In genomic region chr15:52191207-52191606, GRCh38 we compare ENCODE assay signal across 10 cellular contexts. TPM values are rescaled to one million over a fixed set of nuclear protein-coding genes. Genes with fewer than 3 reads are reported as not detected.
A peak's percentile ranks its signal among the peaks of the same experiment; 100 is the strongest.
DNase-seq lines count a peak whose midpoint lies in the region; ATAC-seq and TF ChIP-seq lines count a peak whose summit lies in the region.
"Had no signal": no experiment of that assay in that cellular context is flagged by ENCODE, and none has a peak within 500 bp of the region (broad histone marks: within the 10 kb centered on the region; RNA-seq: fewer than 3 reads in every experiment).

TSS of gene GNB5 (minus strand) at chr15:52191392. CDS start at chr15:52184676, 6,716 bp downstream.

- DNase-seq in left cardiac atrium: no peak
- DNase-seq in heart right ventricle: no peak
- no peak for DNase-seq in MCF 10A (ENCODE audit: unreplicated experiment)
- DNase-seq in lung microvascular endothelial cell (ENCODE audit: low read depth in 2 of 2): no peak
- no peak for DNase-seq in aorta
- DNase-seq in activated T-cell treated with anti-CD3 and anti-CD28 coated beads, Interleukin-2, amount 50 U/mL, for 4 hours: no peak

- intact Hi-C loops in left cardiac atrium (cut with DNase I) (no loop called here), heart right ventricle (cut with DNase I) (no loop called here), MCF 10A (cut with micrococcal nuclease) (no loop called here), aorta (cut with DNase I) (no loop called here)

- WGBS in heart right ventricle, 2 donors: 68 to 73% methylated on average over 7 of the region's 7 CpGs
- 76 to 85% methylated on average over 7 of the region's 7 CpGs for WGBS in aorta, 2 donors

- H3K4me3 ChIP-seq in heart right ventricle (no peak within 1 kb of the TSS), aorta (ENCODE audit: low read length in 2 of 2) (no peak within 1 kb of the TSS)
- H3K4me3 ChIP-seq: SK-N-MC had no signal

- TF ChIP-seq CTCF in heart right ventricle (IDR thresholded peaks at IDR 0.05): no peak
- no peak for TF ChIP-seq CTCF in MCF 10A (IDR thresholded peaks at IDR 0.05; ENCODE audit: unreplicated experiment)

- no peaks in the 10 kb centered on the region for H3K27me3 ChIP-seq in heart right ventricle
- no peaks in the 10 kb centered on the region for H3K27me3 ChIP-seq in aorta (ENCODE audit: control insufficient read depth in 1 of 2, insufficient read depth in 2 of 2, low read length in 1 of 2)

- no peaks in the 10 kb centered on the region for H3K9me3 Mint-ChIP-seq in MCF 10A (ENCODE audit: unreplicated experiment)
- H3K9me3 Mint-ChIP-seq in activated T-cell treated with anti-CD3 and anti-CD28 coated beads, Interleukin-2, amount 50 U/mL, for 4 hours: no peaks in the 10 kb centered on the region

- H3K27ac ChIP-seq in heart right ventricle (no peak within 1 kb of the TSS), aorta (ENCODE audit: low read depth in 1 of 2, low read length in 2 of 2) (no peak within 1 kb of the TSS)
- H3K27ac ChIP-seq: C4-2B, SK-N-MC had no signal

- H3K36me3 ChIP-seq in heart right ventricle (peaks cover 0 to 8% (median 0%) of the 10 kb centered on the region in 9 donors), aorta (ENCODE audit: control insufficient read depth in 1 of 2, insufficient read depth in 2 of 2, low read length in 1 of 2) (no peaks in the 10 kb centered on the region)

- no TSS peak for BruUV-seq in MCF 10A (replicated peaks; lab: Mats Ljungman, UMichigan)

- CTCF ChIA-PET in MCF 10A (lab: Yijun Ruan, JAX): interaction anchor here (0.6 to 2.0 kb wide), 6 partner anchors 17 to 134 kb away, joined by 3 to 5 read pairs (median 4); no protein-coding TSS in a partner anchor

- H3K4me1 Mint-ChIP-seq in MCF 10A (ENCODE audit: insufficient read depth, unreplicated experiment): no peaks in the 10 kb centered on the region
- H3K4me1 Mint-ChIP-seq in activated T-cell treated with anti-CD3 and anti-CD28 coated beads, Interleukin-2, amount 50 U/mL, for 4 hours (ENCODE audit: low read depth): no peaks in the 10 kb centered on the region

- H3K27ac Mint-ChIP-seq in MCF 10A (ENCODE audit: low read depth, unreplicated experiment): peak within 1 kb of the TSS; percentile 43

- POLR2A ChIA-PET in MCF 10A (lab: Yijun Ruan, JAX): interaction anchor here (0.6 to 0.9 kb wide), 2 partner anchors 9 to 12 kb away, joined by 4 read pairs; no protein-coding TSS in a partner anchor

- no peaks in the 10 kb centered on the region for H3K27me3 Mint-ChIP-seq in MCF 10A (ENCODE audit: insufficient read depth, unreplicated experiment)
- H3K27me3 Mint-ChIP-seq in activated T-cell treated with anti-CD3 and anti-CD28 coated beads, Interleukin-2, amount 50 U/mL, for 4 hours (ENCODE audit: low read depth): no peaks in the 10 kb centered on the region

- no peak within 1 kb of the TSS for H3K4me3 Mint-ChIP-seq in MCF 10A (ENCODE audit: unreplicated experiment)
- H3K4me3 Mint-ChIP-seq in activated T-cell treated with anti-CD3 and anti-CD28 coated beads, Interleukin-2, amount 50 U/mL, for 4 hours: no peak within 1 kb of the TSS

- peak in 1 of 2 donors; percentile 33 for ATAC-seq in left cardiac atrium
- ATAC-seq in heart right ventricle: no peak
- no peak for ATAC-seq in aorta (ENCODE audit: low FRiP score)
- no peak for ATAC-seq in HG02763 (IDR thresholded peaks at IDR 0.05; ENCODE audit: unreplicated experiment)
- ATAC-seq in GM21515 (IDR thresholded peaks at IDR 0.05; ENCODE audit: unreplicated experiment): no peak
- no peak for ATAC-seq in activated T-cell treated with anti-CD3 and anti-CD28 coated beads, Interleukin-2, amount 50 U/mL, for 4 hours

- peaks cover 26% of the 10 kb centered on the region for H3K36me3 Mint-ChIP-seq in MCF 10A (ENCODE audit: insufficient read depth, unreplicated experiment)
- no peaks in the 10 kb centered on the region for H3K36me3 Mint-ChIP-seq in activated T-cell treated with anti-CD3 and anti-CD28 coated beads, Interleukin-2, amount 50 U/mL, for 4 hours (ENCODE audit: insufficient read depth)

- H3K4me1 ChIP-seq in heart right ventricle (no peaks in the 10 kb centered on the region), aorta (ENCODE audit: control insufficient read depth in 1 of 2, insufficient read depth in 2 of 2, low read length in 2 of 2) (no peaks in the 10 kb centered on the region)

- H3K9me3 ChIP-seq in heart right ventricle (no peaks in the 10 kb centered on the region), aorta (ENCODE audit: control insufficient read depth, low read length) (no peaks in the 10 kb centered on the region)

RNA-seq across cellular contexts. Expression of gene GNB5, which starts in this region (rescaled TPM):
- total RNA-seq in left cardiac atrium (10 to 100 TPM; 36.3 to 63.4 TPM), heart right ventricle (10 to 100 TPM in 4 of 10 donors, 1 to 10 TPM in 6; 6.4 to 12.8 (median 8.5) TPM), MCF 10A (2022) (31.8 and 33.7 TPM in 2 replicates), lung microvascular endothelial cell (26.6 and 39.1 TPM in 2 replicates), aorta (10 to 100 TPM; 26.6 to 27.6 TPM)
- polyA plus RNA-seq in heart right ventricle (1 to 10 TPM; 4.7 to 6.8 TPM), aorta (10 to 100 TPM; 18.2 to 30.0 TPM)
- 10 to 100 TPM in 1 of 3 donors, 1 to 10 TPM in 2; 9.0 to 12.8 (median 10.0) TPM for total RNA-seq in activated T-cell treated with anti-CD3 and anti-CD28 coated beads, Interleukin-2, amount 50 U/mL, for 4 hours
